8 cellular contexts compared by ENCODE assay signal in the genomic region with DNA sequence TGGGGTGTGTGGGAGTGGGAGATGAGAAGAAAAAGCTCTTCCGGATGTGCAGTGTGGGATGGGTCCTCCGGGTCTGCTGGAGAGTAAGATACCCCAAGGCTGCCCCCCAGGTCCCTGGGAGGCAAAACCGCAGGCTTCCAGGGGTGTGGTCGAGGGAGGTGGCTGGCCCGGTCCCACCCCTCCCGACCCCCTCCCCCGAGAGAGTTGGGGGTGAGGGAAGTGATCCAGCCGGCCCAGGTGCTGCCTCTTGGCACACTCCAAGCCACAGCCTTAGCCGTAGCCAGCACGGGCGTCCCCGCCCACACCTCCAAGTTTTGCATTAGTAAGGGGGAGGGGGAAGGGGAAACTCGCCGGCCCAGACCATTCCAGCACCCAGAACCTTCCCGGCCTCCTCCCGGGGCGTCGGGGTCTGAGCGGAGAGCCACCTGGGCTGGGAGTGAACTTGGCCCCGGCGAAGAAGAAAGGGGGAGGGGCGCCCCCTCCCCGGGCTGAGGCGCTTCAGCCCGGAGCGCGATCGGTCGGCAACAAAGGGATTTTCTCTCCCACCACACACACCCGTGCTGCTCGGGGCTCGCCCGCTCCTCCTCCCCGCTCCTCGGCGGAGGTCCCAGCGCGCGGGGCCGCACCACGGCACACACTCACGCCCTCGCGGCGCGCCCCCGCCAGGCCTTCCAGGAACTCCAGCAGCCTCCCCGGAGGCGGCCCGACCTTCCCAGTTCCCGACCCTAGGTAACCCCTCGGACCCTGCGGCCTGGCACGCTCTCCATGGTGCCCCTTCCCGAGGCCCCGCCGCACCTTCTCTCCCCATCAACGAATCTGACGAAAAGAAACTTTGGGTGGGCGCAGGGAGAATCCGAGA. TPM values are rescaled to one million over a fixed set of nuclear protein-coding genes. Genes with fewer than 3 reads are reported as not detected.
DNase-seq lines count a peak whose midpoint lies in the region; TF ChIP-seq lines count a peak whose summit lies in the region.

No MANE protein-coding gene starts in this region.

- intact Hi-C loops in stomach (cut with DNase I; ENCODE audit: low total_unique reads), result no loop called here

- peaks cover 5% of the 10 kb centered on the region for H3K36me3 Mint-ChIP-seq in T-helper 2 cell treated with Interferon-gamma antibody and Interleukin-4, amounts not matched to agents 5 μg/mL and 100 μg/mL, for 36 hours (ENCODE audit: low read depth)
- H3K36me3 Mint-ChIP-seq in immature natural killer cell, result no peaks in the 10 kb centered on the region

- 4 to 15% (median 5%) methylated on average over 17 to 58 of the region's 61 CpGs for WGBS in stomach, 5 donors

- H3K4me3 ChIP-seq in adipocyte (ENCODE audit: low read length) (peak overlapping the region; percentile 70), stomach (peak overlapping the region; percentile 37 to 48 (median 42))

- H3K4me1 ChIP-seq in adipocyte (ENCODE audit: control insufficient read depth, insufficient read depth, low read length) (peaks cover 2% of the 10 kb centered on the region), stomach (peaks cover 34 to 86% (median 61%) of the 10 kb centered on the region in 4 donors)

- no peaks in the 10 kb centered on the region for H3K9me3 ChIP-seq in adipocyte (ENCODE audit: control insufficient read depth, low read length)
- peaks cover 0 to 5% (median 0%) of the 10 kb centered on the region in 4 donors for H3K9me3 ChIP-seq in stomach

- no peaks in the 10 kb centered on the region for H3K27me3 Mint-ChIP-seq in T-helper 2 cell treated with Interferon-gamma antibody and Interleukin-4, amounts not matched to agents 5 μg/mL and 100 μg/mL, for 36 hours (ENCODE audit: low read depth)
- H3K27me3 Mint-ChIP-seq in immature natural killer cell (ENCODE audit: low read depth in 3 of 3), result peaks cover 0 to 19% (median 5%) of the 10 kb centered on the region in 3 donors

- no peaks in the 10 kb centered on the region for H3K9me3 Mint-ChIP-seq in T-helper 2 cell treated with Interferon-gamma antibody and Interleukin-4, amounts not matched to agents 5 μg/mL and 100 μg/mL, for 36 hours
- no peaks in the 10 kb centered on the region for H3K9me3 Mint-ChIP-seq in immature natural killer cell

- TF ChIP-seq CTCF in stomach (IDR thresholded peaks at IDR 0.05), result no peak

- no peaks in the 10 kb centered on the region for H3K36me3 ChIP-seq in adipocyte (ENCODE audit: control insufficient read depth, insufficient read depth, low read length, severe bottlenecking)
- H3K36me3 ChIP-seq in stomach, result no peaks in the 10 kb centered on the region

- H3K27me3 ChIP-seq in adipocyte (replicated peaks; ENCODE audit: control insufficient read depth, insufficient read depth, low read length) (peaks cover 26% of the 10 kb centered on the region), stomach (peaks cover 0 to 19% (median 0%) of the 10 kb centered on the region in 3 donors)

- no peak for TF ChIP-seq EP300 in stomach (IDR thresholded peaks at IDR 0.05)

- peaks cover 28% of the 10 kb centered on the region for H3K4me1 Mint-ChIP-seq in T-helper 2 cell treated with Interferon-gamma antibody and Interleukin-4, amounts not matched to agents 5 μg/mL and 100 μg/mL, for 36 hours (ENCODE audit: low read depth)
- peaks cover 28 to 48% of the 10 kb centered on the region in 2 donors for H3K4me1 Mint-ChIP-seq in immature natural killer cell

- H3K27ac ChIP-seq in stomach, result peak overlapping the region; percentile 56 to 85 (median 67)

- H3K27ac Mint-ChIP-seq in T-helper 2 cell treated with Interferon-gamma antibody and Interleukin-4, amounts not matched to agents 5 μg/mL and 100 μg/mL, for 36 hours, result no peak overlapping the region
- H3K27ac Mint-ChIP-seq in immature natural killer cell, result no peak overlapping the region

- peak overlapping the region; percentile 59 for H3K4me3 Mint-ChIP-seq in T-helper 2 cell treated with Interferon-gamma antibody and Interleukin-4, amounts not matched to agents 5 μg/mL and 100 μg/mL, for 36 hours
- peak overlapping the region; percentile 62 to 81 (median 67) for H3K4me3 Mint-ChIP-seq in immature natural killer cell

- DNase-seq in T-helper 2 cell treated with Interferon-gamma antibody and Interleukin-4, amounts not matched to agents 5 μg/mL and 100 μg/mL, for 36 hours (ENCODE audit: low spot score), result no peak
- DNase-seq in T-helper 2 cell (no peak), adipocyte (ENCODE audit: low read depth) (no peak), immature natural killer cell (no peak), stomach (peak; percentile 73), NCI-H2196 treated with DMSO at 0.1 percent for 48 hours (lab: John Stamatoyannopoulos, UW; ENCODE audit: unreplicated experiment) (no peak), SHP77 (lab: John Stamatoyannopoulos, UW) (no peak)
- no peak for DNase-seq in activated CD8-positive, alpha-beta memory T cell treated with anti-CD3 and anti-CD28 coated beads, Interleukin-2, amount 50 U/mL, for 4 hours

- H3K9ac ChIP-seq in adipocyte (ENCODE audit: low read length), result peak overlapping the region; percentile 20

- no peak for TF ChIP-seq POLR2A in stomach (IDR thresholded peaks at IDR 0.05)

RNA-seq across cellular contexts. Expression of a gene that starts 14.4 kb away (rescaled TPM):
- 1 to 10 TPM in 2 of 3 donors, not detected in 1; 3.4 to 7.2 TPM for polyA plus RNA-seq in immature natural killer cell
- 10 to 100 TPM; 11.0 to 45.5 (median 34.8) TPM for total RNA-seq in stomach
- polyA plus RNA-seq in stomach, result 10 to 100 TPM in 1 of 3 donors, 1 to 10 TPM in 2; 4.4 to 11.8 (median 5.0) TPM
